In genomic region chr20:40205971-40206370, GRCh38 we compare ENCODE assay signal across 21 cellular contexts.
DNase-seq lines count a peak whose midpoint lies in the region; ATAC-seq, FAIRE-seq and TF ChIP-seq lines count a peak whose summit lies in the region.
"Had no signal": no experiment of that assay in that cellular context is flagged by ENCODE, and none has a peak within 500 bp of the region (broad histone marks: within the 10 kb centered on the region; RNA-seq: fewer than 3 reads in every experiment).

No MANE protein-coding gene starts in this region.

- H3K79me2 ChIP-seq in trophoblast cell (ENCODE audit: control insufficient read depth, insufficient read depth, low read length, poor library complexity) (no peaks in the 10 kb centered on the region), osteoblast (ENCODE audit: insufficient read depth, low read length) (no peaks in the 10 kb centered on the region)

- H3K4me3 Mint-ChIP-seq in WTC11 = no peak overlapping the region
- H3K4me3 Mint-ChIP-seq in T-helper 17 cell = no peak overlapping the region
- H3K4me3 Mint-ChIP-seq: B cell; CD4-positive, CD25-positive, alpha-beta regulatory T cell; CD8-positive, alpha-beta T cell had no signal

- H4K20me1 ChIP-seq in osteoblast (ENCODE audit: insufficient read depth, low read length) = no peaks in the 10 kb centered on the region
- H4K20me1 ChIP-seq: BLaER1 had no signal

- H3K36me3 Mint-ChIP-seq in WTC11 (peaks cover 5% of the 10 kb centered on the region; the same call in 1 of the 2 replicates), T-helper 17 cell (ENCODE audit: low read depth) (no peaks in the 10 kb centered on the region)
- H3K36me3 Mint-ChIP-seq: CD4-positive, CD25-positive, alpha-beta regulatory T cell; CD8-positive, alpha-beta T cell had no signal

- 0 out of 2 replicates have a peak overlapping the region, but pooled peaks have one; percentile 14 for H3K27ac Mint-ChIP-seq in WTC11
- H3K27ac Mint-ChIP-seq in T-helper 17 cell = no peak overlapping the region
- H3K27ac Mint-ChIP-seq: B cell; CD4-positive, CD25-positive, alpha-beta regulatory T cell; CD8-positive, alpha-beta T cell had no signal

- no peak overlapping the region for H3K4me3 ChIP-seq in trophoblast cell (ENCODE audit: low read depth, low read length)
- no peak overlapping the region for H3K4me3 ChIP-seq in osteoblast (ENCODE audit: insufficient read depth, low read length)
- H3K4me3 ChIP-seq: BLaER1, GM12878, GM23248 had no signal

- no peaks in the 10 kb centered on the region for H3K79me1 ChIP-seq in trophoblast cell (ENCODE audit: low read length)

- H3K18ac ChIP-seq in trophoblast cell (ENCODE audit: low read length) = no peak overlapping the region

- no peak overlapping the region for H3K4ac ChIP-seq in trophoblast cell (ENCODE audit: low read depth, low read length)

- H3K4me2 ChIP-seq in trophoblast cell (ENCODE audit: low read length) (no peak overlapping the region), osteoblast (ENCODE audit: insufficient read depth, low read length) (no peak overlapping the region)
- H3K4me2 ChIP-seq: BLaER1 had no signal

- DNase-seq in WTC11 (ENCODE audit: low spot score) (no peak), frontal cortex (ENCODE audit: low spot score in 2 of 2) (no peak), trophoblast cell (peak; percentile 10 to 71), AG08396 (ENCODE audit: low spot score) (no peak), T-helper 17 cell (no peak), osteoblast (ENCODE audit: insufficient read length, low spot score, missing footprints) (no peak)
- DNase-seq: Caco-2; CD4-positive, CD25-positive, alpha-beta regulatory T cell; CD8-positive, alpha-beta T cell; DMS153; DND-41; GM23248; H7; HCEC 1CT had no signal

- H3K9me3 Mint-ChIP-seq in WTC11 = peaks cover 10% of the 10 kb centered on the region

- WGBS in trophoblast cell (ENCODE audit: extremely low coverage, insufficient coverage, insufficient read length) = no CpG with 5 or more reads among the region's 2 CpGs

- H3K9me3 ChIP-seq in trophoblast cell (ENCODE audit: insufficient read depth, low read depth, low read length) (no peaks in the 10 kb centered on the region), T-helper 17 cell (ENCODE audit: control insufficient read depth, low read length, poor library complexity, severe bottlenecking) (no peaks in the 10 kb centered on the region), osteoblast (ENCODE audit: low read depth, low read length) (no peaks in the 10 kb centered on the region)
- H3K9me3 ChIP-seq: BLaER1 had no signal

- no peak overlapping the region for H4K8ac ChIP-seq in trophoblast cell (ENCODE audit: low read depth, low read length)

- no peak overlapping the region for H2BK12ac ChIP-seq in trophoblast cell (ENCODE audit: low read length)

- POLR2A ChIA-PET in WTC11 (lab: Charles Lee) = no interaction called here

- TF ChIP-seq CTCF in WTC11 (IDR thresholded peaks at IDR 0.05) (no peak), osteoblast (IDR thresholded peaks at IDR 0.05; ENCODE audit: extremely low read depth, low read depth, low read length) (no peak)

- H4K12ac ChIP-seq in trophoblast cell (ENCODE audit: low read depth, low read length) = no peak overlapping the region

- H4K91ac ChIP-seq in trophoblast cell (ENCODE audit: low read depth, low read length) = no peak overlapping the region

- H3K4me1 ChIP-seq in trophoblast cell (ENCODE audit: control insufficient read depth in 1 of 2, insufficient read depth in 2 of 2, low read length in 2 of 2) (no peaks in the 10 kb centered on the region), osteoblast (ENCODE audit: insufficient read depth, low read length) (no peaks in the 10 kb centered on the region)
- H3K4me1 ChIP-seq: BLaER1, Caco-2 had no signal

- no peak overlapping the region for H3K14ac ChIP-seq in trophoblast cell (ENCODE audit: low read length)

- FAIRE-seq in frontal cortex (lab: Jason Lieb, UNC) = peak; percentile 13
- FAIRE-seq: G401.6, GM12878, GM19239, H1 had no signal

- CTCF ChIA-PET in WTC11 (lab: Charles Lee) = no interaction called here

- no peak overlapping the region for H2AFZ ChIP-seq in trophoblast cell (ENCODE audit: insufficient read depth, low read length, poor library complexity)
- no peak overlapping the region for H2AFZ ChIP-seq in osteoblast (ENCODE audit: low read length)
- H2AFZ ChIP-seq: GM23248 had no signal

- no peaks in the 10 kb centered on the region for H3K36me3 ChIP-seq in trophoblast cell (ENCODE audit: control insufficient read depth in 1 of 2, insufficient read depth in 2 of 2, low read length in 2 of 2)
- H3K36me3 ChIP-seq in osteoblast (ENCODE audit: insufficient read depth, low read length) = no peaks in the 10 kb centered on the region
- H3K36me3 ChIP-seq: BLaER1 had no signal

- no peak overlapping the region for H2AK5ac ChIP-seq in trophoblast cell (ENCODE audit: low read length)

- H3K23ac ChIP-seq in trophoblast cell (ENCODE audit: low read length) = no peak overlapping the region

- H2BK120ac ChIP-seq in trophoblast cell (ENCODE audit: insufficient read depth, low read length, poor library complexity) = no peak overlapping the region

- ATAC-seq in WTC11 (no peak), T-helper 17 cell (no peak)
- ATAC-seq: CD8-positive, alpha-beta T cell; GM12878 had no signal

- no peaks in the 10 kb centered on the region for H3K27me3 ChIP-seq in trophoblast cell (ENCODE audit: insufficient read depth, low read length)
- no peaks in the 10 kb centered on the region for H3K27me3 ChIP-seq in osteoblast (ENCODE audit: insufficient read depth, low read length)
- H3K27me3 ChIP-seq: BLaER1 had no signal

- no peak overlapping the region for H3K9ac ChIP-seq in trophoblast cell (ENCODE audit: low read length)
- H3K9ac ChIP-seq: BLaER1, GM23248 had no signal

- H2BK5ac ChIP-seq in trophoblast cell (ENCODE audit: low read depth, low read length, poor library complexity) = no peak overlapping the region

- H3K27me3 Mint-ChIP-seq in WTC11 (ENCODE audit: low read depth) (no peaks in the 10 kb centered on the region), T-helper 17 cell (peaks cover 18% of the 10 kb centered on the region)
- H3K27me3 Mint-ChIP-seq: CD4-positive, CD25-positive, alpha-beta regulatory T cell had no signal

- peaks cover 28% of the 10 kb centered on the region for H3K4me1 Mint-ChIP-seq in WTC11
- no peaks in the 10 kb centered on the region for H3K4me1 Mint-ChIP-seq in T-helper 17 cell
- H3K4me1 Mint-ChIP-seq: B cell; CD4-positive, CD25-positive, alpha-beta regulatory T cell had no signal

- no peak overlapping the region for H3K27ac ChIP-seq in trophoblast cell (ENCODE audit: low read depth, low read length)
- H3K27ac ChIP-seq in osteoblast (ENCODE audit: low read depth, low read length) = no peak overlapping the region
- H3K27ac ChIP-seq: BLaER1, C4-2B, GM23248 had no signal

TF ChIP-seq in WTC11, 78 proteins besides CTCF, POLR2A, EP300 and RAD21 (continues in another document):
- TF ChIP-seq E2F1 (CRISPR knock-in tag; IDR thresholded peaks at IDR 0.05) = no peak
- no peak for TF ChIP-seq ZNF121 (CRISPR knock-in tag; IDR thresholded peaks at IDR 0.05)
- TF ChIP-seq IRF1 (CRISPR knock-in tag; IDR thresholded peaks at IDR 0.05) = no peak
- TF ChIP-seq ATF2 (CRISPR knock-in tag; IDR thresholded peaks at IDR 0.05; ENCODE audit: borderline replicate concordance, low read depth) = no peak
- no peak for TF ChIP-seq E2F5 (CRISPR knock-in tag; IDR thresholded peaks at IDR 0.05)
- TF ChIP-seq NFE2L1 (CRISPR knock-in tag; IDR thresholded peaks at IDR 0.05) = no peak
- TF ChIP-seq NFYB (CRISPR knock-in tag; conservative IDR thresholded peaks at IDR 0.05; ENCODE audit: low read depth) = no peak
- TF ChIP-seq ZNF317 (CRISPR knock-in tag; IDR thresholded peaks at IDR 0.05; ENCODE audit: borderline replicate concordance, low read depth) = no peak
- TF ChIP-seq USF1 (CRISPR knock-in tag; IDR thresholded peaks at IDR 0.05) = no peak
- no peak for TF ChIP-seq ETV6 (CRISPR knock-in tag; IDR thresholded peaks at IDR 0.05)

Comparison
In these comparisons a context has a peak if more than half of its experiments do, and no peak if none do; other contexts are left out.
1. DNase-seq: peak in trophoblast cell (2 of 2); none in WTC11 (single experiment), frontal cortex (0 of 2), AG08396 (single experiment), T-helper 17 cell (0 of 3) and osteoblast (single experiment).